In genomic region chr20:41747226-41747625, GRCh38 we compare ENCODE assay signal across 30 cellular contexts.
"Had no signal": no experiment of that assay in that cellular context is flagged by ENCODE, and none has a peak within 500 bp of the region (broad histone marks: within the 10 kb centered on the region; RNA-seq: fewer than 3 reads in every experiment).

No MANE protein-coding gene starts in this region.

- H3K27ac Mint-ChIP-seq: activated B cell treated with CpG ODN at 0.5 μM for 24 hours; activated CD8-positive, alpha-beta T cell treated with anti-CD3 and anti-CD28 coated beads for 36 hours; activated naive CD8-positive, alpha-beta T cell; activated T-helper 17 cell treated with anti-CD3 and anti-CD28 coated beads, Interleukin-2, amount 50 U/mL, for 72 hours; dendritic cell treated with granulocyte-macrophage colony-stimulating factor and Interleukin-4, amounts not matched to agents 40 ng/mL and 50 ng/mL, for 4 days; endodermal cell; T-helper 17 cell; T-helper 2 cell treated with Interferon-gamma antibody and Interleukin-4, amounts not matched to agents 5 μg/mL and 100 μg/mL, for 36 hours had no signal

- H3K36me3 ChIP-seq: brain microvascular endothelial cell, gastrocnemius medialis, WERI-Rb-1 had no signal

- H3K9me3 ChIP-seq: gastrocnemius medialis had no signal

- H3K4me1 ChIP-seq: foreskin keratinocyte, gastrocnemius medialis had no signal

- H3K4me1 Mint-ChIP-seq: activated T-helper 17 cell treated with anti-CD3 and anti-CD28 coated beads, Interleukin-2, amount 50 U/mL, for 72 hours; central memory CD8-positive, alpha-beta T cell; endodermal cell; T-helper 17 cell had no signal

- H3K4me3 ChIP-seq: coronary artery, dorsolateral prefrontal cortex, gastrocnemius medialis had no signal

- H3K9me3 Mint-ChIP-seq: activated CD8-positive, alpha-beta T cell treated with anti-CD3 and anti-CD28 coated beads for 36 hours; activated T-cell treated with anti-CD3 and anti-CD28 coated beads, Interleukin-2, amount 50 U/mL, for 4 hours; central memory CD8-positive, alpha-beta T cell; dendritic cell treated with granulocyte-macrophage colony-stimulating factor and Interleukin-4, amounts not matched to agents 40 ng/mL and 50 ng/mL, for 4 days; endodermal cell; T-helper 2 cell treated with Interferon-gamma antibody and Interleukin-4, amounts not matched to agents 5 μg/mL and 100 μg/mL, for 36 hours had no signal

- ATAC-seq: activated CD4-positive, CD25-positive, alpha-beta regulatory T cell treated with anti-CD3 and anti-CD28 coated beads, Interleukin-2, amount 50 U/mL, for 24 hours; activated CD8-positive, alpha-beta T cell treated with anti-CD3 and anti-CD28 coated beads for 36 hours; activated T-cell treated with anti-CD3 and anti-CD28 coated beads, Interleukin-2, amount 50 U/mL, for 4 hours; activated T-helper 17 cell treated with anti-CD3 and anti-CD28 coated beads, Interleukin-2, amount 50 U/mL, for 72 hours; foreskin keratinocyte; gastrocnemius medialis; T-helper 17 cell had no signal

- H3K4me3 Mint-ChIP-seq: activated B cell treated with CpG ODN at 0.5 μM for 24 hours; activated CD8-positive, alpha-beta T cell treated with anti-CD3 and anti-CD28 coated beads for 36 hours; activated naive CD8-positive, alpha-beta T cell; activated T-cell treated with anti-CD3 and anti-CD28 coated beads, Interleukin-2, amount 50 U/mL, for 4 hours; activated T-helper 17 cell treated with anti-CD3 and anti-CD28 coated beads, Interleukin-2, amount 50 U/mL, for 72 hours; central memory CD8-positive, alpha-beta T cell; dendritic cell treated with granulocyte-macrophage colony-stimulating factor and Interleukin-4, amounts not matched to agents 40 ng/mL and 50 ng/mL, for 4 days; endodermal cell; T-helper 17 cell; T-helper 2 cell treated with Interferon-gamma antibody and Interleukin-4, amounts not matched to agents 5 μg/mL and 100 μg/mL, for 36 hours had no signal

- H3K36me3 Mint-ChIP-seq: activated naive CD8-positive, alpha-beta T cell had no signal

- DNase-seq: activated B cell treated with CpG ODN at 0.5 μM for 24 hours; activated CD4-positive, alpha-beta T cell treated with anti-CD3 and anti-CD28 coated beads for 48 hours; activated CD4-positive, alpha-beta T cell treated with anti-CD3 and anti-CD28 coated beads, Interleukin-2, amount 50 U/mL, for 1 hour; activated CD4-positive, alpha-beta T cell treated with anti-CD3 and anti-CD28 coated beads, Interleukin-2, amount 50 U/mL, for 48 hours; activated CD8-positive, alpha-beta memory T cell treated with anti-CD3 and anti-CD28 coated beads for 24 hours; activated CD8-positive, alpha-beta T cell treated with anti-CD3 and anti-CD28 coated beads for 36 hours; activated effector memory CD4-positive, alpha-beta T cell treated with Interleukin-2 at 50 U/mL for 16 hours; activated gamma-delta T cell treated with Interleukin-2 at 50 U/mL for 16 hours; activated naive CD4-positive, alpha-beta T cell treated with anti-CD3 and anti-CD28 coated beads, Interleukin-2, amount 50 U/mL, for 16 hours; activated naive CD4-positive, alpha-beta T cell treated with Interleukin-2 at 50 U/mL for 16 hours; activated T-cell treated with anti-CD3 and anti-CD28 coated beads, Interleukin-2, amount 50 U/mL, for 4 hours; amniotic stem cell; anterior cingulate cortex; brain microvascular endothelial cell; dorsolateral prefrontal cortex; effector memory CD4-positive, alpha-beta T cell; foreskin keratinocyte; gastrocnemius medialis; T-helper 1 cell; T-helper 17 cell; T1000 had no signal

- H3K27me3 ChIP-seq: brain microvascular endothelial cell, foreskin keratinocyte, gastrocnemius medialis had no signal

- H3K27ac ChIP-seq: brain microvascular endothelial cell, coronary artery, dorsolateral prefrontal cortex, foreskin keratinocyte, gastrocnemius medialis, WERI-Rb-1 had no signal
